Comparison of ENCODE assay signal across 2 cellular contexts in genomic region chr18:26040051-26040656, GRCh38.
A peak's percentile ranks its signal among the peaks of the same experiment; 100 is the strongest.
TF ChIP-seq lines count a peak whose summit lies in the region.

No MANE protein-coding gene starts in this region.

TF ChIP-seq in IMR-90, 13 proteins besides CTCF, POLR2A, EP300 and RAD21:
- TF ChIP-seq MAZ (IDR thresholded peaks at IDR 0.05; ENCODE audit: borderline replicate concordance, low read depth, low read length) (no peak), FOS (IDR thresholded peaks at IDR 0.05; ENCODE audit: low read depth, low read length) (no peak), CEBPB (IDR thresholded peaks at IDR 0.05; ENCODE audit: low read depth, low read length) (no peak), NFE2L2 (IDR thresholded peaks at IDR 0.05; ENCODE audit: low read depth, low read length) (no peak)
TF ChIP-seq in IMR-90: peak in this region for 0.

TF ChIP-seq in K562, 482 proteins besides CTCF, POLR2A, EP300 and RAD21:
- TF ChIP-seq, protein P1, sequence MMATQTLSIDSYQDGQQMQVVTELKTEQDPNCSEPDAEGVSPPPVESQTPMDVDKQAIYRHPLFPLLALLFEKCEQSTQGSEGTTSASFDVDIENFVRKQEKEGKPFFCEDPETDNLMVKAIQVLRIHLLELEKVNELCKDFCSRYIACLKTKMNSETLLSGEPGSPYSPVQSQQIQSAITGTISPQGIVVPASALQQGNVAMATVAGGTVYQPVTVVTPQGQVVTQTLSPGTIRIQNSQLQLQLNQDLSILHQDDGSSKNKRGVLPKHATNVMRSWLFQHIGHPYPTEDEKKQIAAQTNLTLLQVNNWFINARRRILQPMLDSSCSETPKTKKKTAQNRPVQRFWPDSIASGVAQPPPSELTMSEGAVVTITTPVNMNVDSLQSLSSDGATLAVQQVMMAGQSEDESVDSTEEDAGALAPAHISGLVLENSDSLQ (IDR thresholded peaks at IDR 0.05): peak; percentile 54; the same call in 1 of the 2 replicates
- TF ChIP-seq SMARCA5 (IDR thresholded peaks at IDR 0.05): no peak
